In the genomic region with DNA sequence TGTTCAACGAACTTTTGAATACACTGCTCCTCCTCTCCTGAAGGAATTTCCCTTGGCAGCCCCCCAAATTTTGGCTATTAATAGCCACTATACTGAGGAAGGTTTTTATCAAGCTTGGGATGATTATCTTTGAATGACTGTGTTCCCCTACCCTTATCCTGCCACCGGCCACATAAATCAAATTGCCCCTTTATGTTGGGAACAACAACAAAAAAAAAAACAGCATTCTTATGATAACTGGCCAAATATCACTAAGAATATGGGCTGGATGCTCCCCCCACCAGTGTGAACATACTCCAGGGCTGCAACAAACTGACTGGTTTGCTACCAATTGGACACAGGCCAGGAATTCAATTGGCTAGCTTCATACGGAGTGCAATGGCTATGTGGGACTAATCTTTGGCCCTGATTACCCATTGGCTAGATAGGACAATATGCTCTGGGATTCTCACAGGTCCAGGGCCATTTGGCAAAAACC, we compare ENCODE assay signal across 20 cellular contexts. TPM values are rescaled to one million over a fixed set of nuclear protein-coding genes. Genes with fewer than 3 reads are reported as not detected.
A peak's percentile ranks its signal among the peaks of the same experiment; 100 is the strongest.
DNase-seq lines count a peak whose midpoint lies in the region; ATAC-seq and TF ChIP-seq lines count a peak whose summit lies in the region.
"Had no signal": no experiment of that assay in that cellular context is flagged by ENCODE, and none has a peak within 500 bp of the region (broad histone marks: within the 10 kb centered on the region; RNA-seq: fewer than 3 reads in every experiment).

No MANE protein-coding gene starts in this region.

- peaks cover 5% of the 10 kb centered on the region for H3K4me1 Mint-ChIP-seq in activated T-cell treated with anti-CD3 and anti-CD28 coated beads, Interleukin-2, amount 50 U/mL, for 72 hours (ENCODE audit: low read depth)

- TF ChIP-seq EP300 in stomach (IDR thresholded peaks at IDR 0.05): no peak

- no peak for ATAC-seq in activated T-cell treated with anti-CD3 and anti-CD28 coated beads, Interleukin-2, amount 50 U/mL, for 72 hours (replicated peaks in 1 of 2)
- ATAC-seq in GM21381 (IDR thresholded peaks at IDR 0.05; ENCODE audit: unreplicated experiment): no peak
- no peak for ATAC-seq in GM21723 (IDR thresholded peaks at IDR 0.05; ENCODE audit: unreplicated experiment)
- ATAC-seq: CD8-positive, alpha-beta T cell; GM12878 had no signal

- no peak overlapping the region for H3K4me3 Mint-ChIP-seq in activated T-cell treated with anti-CD3 and anti-CD28 coated beads, Interleukin-2, amount 50 U/mL, for 72 hours
- H3K4me3 Mint-ChIP-seq: CD8-positive, alpha-beta T cell; stimulated activated naive CD8-positive, alpha-beta T cell treated with anti-CD3 and anti-CD28 coated beads, Interleukin-15, Interleukin-2, amounts not matched to agents 100 ng/mL and 50 ng/mL, for 24 hours had no signal

- peaks cover 0 to 6% of the 10 kb centered on the region in 2 donors for H3K36me3 Mint-ChIP-seq in activated T-cell treated with anti-CD3 and anti-CD28 coated beads, Interleukin-2, amount 50 U/mL, for 72 hours (ENCODE audit: insufficient read depth in 2 of 2)

- no peaks in the 10 kb centered on the region for H3K27me3 Mint-ChIP-seq in activated T-cell treated with anti-CD3 and anti-CD28 coated beads, Interleukin-2, amount 50 U/mL, for 72 hours (ENCODE audit: low read depth)
- H3K27me3 Mint-ChIP-seq: stimulated activated naive CD8-positive, alpha-beta T cell treated with anti-CD3 and anti-CD28 coated beads, Interleukin-15, Interleukin-2, amounts not matched to agents 100 ng/mL and 50 ng/mL, for 24 hours had no signal

- H3K9me3 ChIP-seq in left ventricle myocardium inferior (replicated peaks) (peaks cover 2% of the 10 kb centered on the region), stomach (no peaks in the 10 kb centered on the region)
- H3K9me3 ChIP-seq: colonic mucosa had no signal

- no peak overlapping the region for H3K4me3 ChIP-seq in choroid plexus epithelial cell (ENCODE audit: low read depth, low read length)
- no peak overlapping the region for H3K4me3 ChIP-seq in left ventricle myocardium inferior
- no peak overlapping the region for H3K4me3 ChIP-seq in stomach
- H3K4me3 ChIP-seq: colonic mucosa, GM12878 had no signal

- intact Hi-C loops in left ventricle myocardium inferior (cut with micrococcal nuclease): no loop called here
- intact Hi-C loops in stomach (cut with DNase I; ENCODE audit: low total_unique reads): no loop called here

- peak overlapping the region; percentile 27 for H3K27ac Mint-ChIP-seq in activated T-cell treated with anti-CD3 and anti-CD28 coated beads, Interleukin-2, amount 50 U/mL, for 72 hours
- H3K27ac Mint-ChIP-seq: activated T-helper 2 cell treated with anti-CD3 and anti-CD28 coated beads, Interferon-gamma antibody, Interleukin-2, Interleukin-4, amounts not matched to agents 10 μg/mL and 5 μg/mL and 100 μg/mL, durations not matched to agents 14 hours and 24 hours and 36 hours; CD8-positive, alpha-beta T cell; stimulated activated naive CD8-positive, alpha-beta T cell treated with anti-CD3 and anti-CD28 coated beads, Interleukin-15, Interleukin-2, amounts not matched to agents 100 ng/mL and 50 ng/mL, for 24 hours had no signal

- H3K36me3 ChIP-seq in left ventricle myocardium inferior (peaks cover 46% of the 10 kb centered on the region), stomach (peaks cover 18 to 96% (median 93%) of the 10 kb centered on the region in 4 donors)

- H3K27ac ChIP-seq in left ventricle myocardium inferior (replicated peaks): peak overlapping the region; percentile 71
- no peak overlapping the region for H3K27ac ChIP-seq in stomach
- H3K27ac ChIP-seq: colonic mucosa had no signal

- TF ChIP-seq POLR2A in stomach (IDR thresholded peaks at IDR 0.05): no peak

- H3K27me3 ChIP-seq in left ventricle myocardium inferior (ENCODE audit: low read depth): no peaks in the 10 kb centered on the region
- H3K27me3 ChIP-seq in stomach: no peaks in the 10 kb centered on the region
- H3K27me3 ChIP-seq: colonic mucosa had no signal

- H3K4me1 ChIP-seq in left ventricle myocardium inferior: peaks cover 27% of the 10 kb centered on the region
- peaks cover 6 to 16% (median 11%) of the 10 kb centered on the region in 4 donors for H3K4me1 ChIP-seq in stomach
- H3K4me1 ChIP-seq: colonic mucosa had no signal

- no peaks in the 10 kb centered on the region for H3K9me3 Mint-ChIP-seq in activated T-cell treated with anti-CD3 and anti-CD28 coated beads, Interleukin-2, amount 50 U/mL, for 72 hours
- H3K9me3 Mint-ChIP-seq: CD8-positive, alpha-beta T cell; stimulated activated naive CD8-positive, alpha-beta T cell treated with anti-CD3 and anti-CD28 coated beads, Interleukin-15, Interleukin-2, amounts not matched to agents 100 ng/mL and 50 ng/mL, for 24 hours had no signal

- DNase-seq in activated T-cell treated with anti-CD3 and anti-CD28 coated beads, Interleukin-2, amount 50 U/mL, for 72 hours: no peak
- DNase-seq in activated T-cell treated with anti-CD3 and anti-CD28 coated beads for 4 hours (no peak), choroid plexus epithelial cell (ENCODE audit: low read depth) (peak; percentile 66), left ventricle myocardium inferior (no peak), stomach (peak; percentile 31), HUDEP-2 (lab: John Stamatoyannopoulos, UW; ENCODE audit: unreplicated experiment in 76 of 76) (no peak)
- DNase-seq: 8988T; activated CD4-positive, CD25-positive, alpha-beta regulatory T cell; CD8-positive, alpha-beta T cell; colonic mucosa; NCI-H1436 treated with DMSO at 0.1 percent for 48 hours; SHP77 treated with DMSO at 0.1 percent for 48 hours; T-helper 2 cell had no signal

- 13 to 23% (median 16%) methylated on average over 3 of the region's 3 CpGs for WGBS in stomach, 5 donors

- TF ChIP-seq CTCF in choroid plexus epithelial cell (conservative IDR thresholded peaks at IDR 0.05; ENCODE audit: low read depth, low read length) (no peak), left ventricle myocardium inferior (IDR thresholded peaks at IDR 0.05; ENCODE audit: borderline replicate concordance) (no peak), stomach (IDR thresholded peaks at IDR 0.05) (no peak)

RNA-seq across cellular contexts. Expression of gene DUSP11, which starts 20.6 kb away (rescaled TPM):
- total RNA-seq in activated T-cell treated with anti-CD3 and anti-CD28 coated beads, Interleukin-2, amount 50 U/mL, for 72 hours: 10 to 100 TPM; 35.1 to 35.8 TPM
- total RNA-seq in left ventricle myocardium inferior: 10.6 TPM
- total RNA-seq in stomach: 10 to 100 TPM in 3 of 5 donors, 1 to 10 TPM in 2; 9.0 to 45.2 (median 14.3) TPM
- polyA plus RNA-seq in stomach: 10 to 100 TPM; 16.7 to 25.4 (median 17.1) TPM

RNA-seq across cellular contexts. Expression of gene TPRKB, which starts 22.2 kb away (rescaled TPM):
- total RNA-seq in activated T-cell treated with anti-CD3 and anti-CD28 coated beads, Interleukin-2, amount 50 U/mL, for 72 hours: 10 to 100 TPM; 30.1 to 30.3 TPM
- total RNA-seq in left ventricle myocardium inferior (30.6 TPM), stomach (10 to 100 TPM in 2 of 5 donors, 1 to 10 TPM in 2, not detected in 1; 3.1 to 31.4 (median 7.2) TPM)
- polyA plus RNA-seq in stomach: 10 to 100 TPM; 60.9 to 76.0 (median 75.9) TPM

RNA-seq across cellular contexts. Expression of gene C2orf78, which starts 24.7 kb away (rescaled TPM):
- total RNA-seq in activated T-cell treated with anti-CD3 and anti-CD28 coated beads, Interleukin-2, amount 50 U/mL, for 72 hours: not detected
- total RNA-seq in left ventricle myocardium inferior: not detected
- not detected for total RNA-seq in stomach
- polyA plus RNA-seq in stomach: not detected
- total RNA-seq: activated T-helper 2 cell treated with anti-CD3 and anti-CD28 coated beads, Interferon-gamma antibody, Interleukin-2, Interleukin-4, amounts not matched to agents 10 μg/mL and 5 μg/mL and 100 μg/mL, durations not matched to agents 14 hours and 24 hours and 36 hours; CD8-positive, alpha-beta T cell; colonic mucosa; urinary bladder had no signal
- polyA plus RNA-seq: adipose tissue, urinary bladder had no signal

Comparison
In these comparisons a context has a peak if more than half of its experiments do, and no peak if none do; other contexts are left out.
1. DNase-seq: peak in choroid plexus epithelial cell (single experiment) and stomach (single experiment); none in activated T-cell treated with anti-CD3 and anti-CD28 coated beads, Interleukin-2, amount 50 U/mL, for 72 hours (0 of 2), activated T-cell treated with anti-CD3 and anti-CD28 coated beads for 4 hours (single experiment), left ventricle myocardium inferior (single experiment) and HUDEP-2 (0 of 76).